Comparison of ENCODE assay signal across 8 cellular contexts in the genomic region with DNA sequence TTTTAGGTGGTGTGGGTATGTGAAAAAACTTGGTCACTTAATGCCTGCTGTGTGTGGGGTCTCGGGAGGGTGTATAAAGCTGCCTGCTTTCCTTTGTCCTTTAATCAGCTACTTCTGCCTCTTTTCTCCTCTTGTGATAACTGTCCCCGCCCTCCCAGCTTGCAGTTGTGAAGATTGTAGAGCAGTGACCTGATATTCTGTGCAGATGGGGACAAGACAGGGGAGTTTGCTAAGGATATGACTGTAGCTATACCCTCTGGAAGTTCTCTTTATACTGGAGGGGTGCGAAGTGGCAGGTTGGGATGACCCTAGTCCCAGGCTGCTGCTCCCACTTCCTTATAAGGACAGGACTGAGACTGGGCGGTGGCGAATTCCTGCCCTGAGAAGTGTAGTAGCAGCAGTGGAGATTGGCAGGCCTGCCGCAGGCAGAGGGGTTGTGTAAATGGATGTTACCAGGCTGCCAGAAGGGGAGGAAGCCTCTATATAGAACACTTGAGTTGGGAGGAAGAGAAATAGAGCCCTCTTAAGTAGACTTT. TPM values are rescaled to one million over a fixed set of nuclear protein-coding genes. Genes with fewer than 3 reads are reported as not detected.
A peak's percentile ranks its signal among the peaks of the same experiment; 100 is the strongest.
DNase-seq lines count a peak whose midpoint lies in the region; ATAC-seq and TF ChIP-seq lines count a peak whose summit lies in the region.

No MANE protein-coding gene starts in this region.

- peaks cover 37% of the 10 kb centered on the region for H3K4me1 ChIP-seq in CD8-positive, alpha-beta memory T cell (ENCODE audit: insufficient read depth, low read length)
- H3K4me1 ChIP-seq in RWPE2 (ENCODE audit: insufficient read depth, poor library complexity, severe bottlenecking), result peaks cover 4% of the 10 kb centered on the region
- H3K4me1 ChIP-seq in spleen, result peaks cover 22 to 71% (median 53%) of the 10 kb centered on the region in 6 donors

- H3K27ac Mint-ChIP-seq in CD8-positive, alpha-beta memory T cell, result peak overlapping the region; percentile 87 to 100 (median 96)

- no peaks in the 10 kb centered on the region for H3K9me3 Mint-ChIP-seq in CD8-positive, alpha-beta memory T cell

- ATAC-seq in RWPE2 (ENCODE audit: low read depth), result peak; percentile 59
- no peak for ATAC-seq in GM21786 (IDR thresholded peaks at IDR 0.05; ENCODE audit: unreplicated experiment)
- ATAC-seq in HG02798 (IDR thresholded peaks at IDR 0.05; ENCODE audit: poor library complexity, unreplicated experiment), result no peak

- peak in 1 of 5 donors; percentile 25 for DNase-seq in CD8-positive, alpha-beta memory T cell
- peak; percentile 70 for DNase-seq in HK-2 (ENCODE audit: unreplicated experiment)
- DNase-seq in RWPE2 (ENCODE audit: low spot score), result peak; percentile 83
- peak; percentile 34 for DNase-seq in kidney glomerular epithelial cell (lab: John Stamatoyannopoulos, UW)
- DNase-seq in spleen, result peak; percentile 86

- whole genome bisulfite sequencing in spleen, 5 donors, result 0 to 3% (median 1%) methylated on average over 6 of the region's 6 CpGs

- peak overlapping the region; percentile 80 for H3K4me3 ChIP-seq in CD8-positive, alpha-beta memory T cell (ENCODE audit: low read length)
- peak overlapping the region; percentile 83 for H3K4me3 ChIP-seq in RWPE2 (ENCODE audit: severe bottlenecking)
- H3K4me3 ChIP-seq in spleen, result peak overlapping the region; percentile 66 to 88 (median 71)

- H3K27ac ChIP-seq in CD8-positive, alpha-beta memory T cell (ENCODE audit: low read depth, low read length), result peak overlapping the region; percentile 94
- H3K27ac ChIP-seq in RWPE2 (ENCODE audit: poor library complexity, severe bottlenecking) (peak overlapping the region; percentile 87), cingulate gyrus (ENCODE audit: low read depth, low read length) (peak overlapping the region; percentile 95), spleen (peak overlapping the region; percentile 87 to 99 (median 95))

- H3K27me3 Mint-ChIP-seq in CD8-positive, alpha-beta memory T cell, result no peaks in the 10 kb centered on the region

- POLR2A ChIA-PET in CD8-positive, alpha-beta memory T cell (lab: Charles Lee), result interaction anchor here (1.1 to 2.8 kb wide), 3 partner anchors 16 to 41 kb away, joined by 3 to 25 read pairs (median 3); partner anchors contain the start of genes ESYT1 and ZC3H10

- peaks cover 0 to 59% (median 10%) of the 10 kb centered on the region in 3 donors for H3K36me3 Mint-ChIP-seq in CD8-positive, alpha-beta memory T cell

- peak in 1 of 3 donors; percentile 49 for TF ChIP-seq POLR2A in spleen (IDR thresholded peaks at IDR 0.05)

- H3K4me1 Mint-ChIP-seq in CD8-positive, alpha-beta memory T cell, result peaks cover 38 to 48% (median 42%) of the 10 kb centered on the region in 3 donors

- H3K9me3 ChIP-seq in CD8-positive, alpha-beta memory T cell (ENCODE audit: low read length), result no peaks in the 10 kb centered on the region
- H3K9me3 ChIP-seq in RWPE2 (ENCODE audit: severe bottlenecking) (no peaks in the 10 kb centered on the region), spleen (no peaks in the 10 kb centered on the region)

- peak overlapping the region; percentile 92 to 100 (median 95) for H3K4me3 Mint-ChIP-seq in CD8-positive, alpha-beta memory T cell

- no peaks in the 10 kb centered on the region for H3K27me3 ChIP-seq in CD8-positive, alpha-beta memory T cell (ENCODE audit: insufficient read depth, low read length, poor library complexity, severe bottlenecking)
- H3K27me3 ChIP-seq in RWPE2 (ENCODE audit: insufficient read depth, poor library complexity, severe bottlenecking), result no peaks in the 10 kb centered on the region
- no peaks in the 10 kb centered on the region for H3K27me3 ChIP-seq in spleen (replicated peaks in 1 of 7)

- no peak for TF ChIP-seq CTCF in RWPE2 (IDR thresholded peaks at IDR 0.05; ENCODE audit: poor library complexity, severe bottlenecking)
- TF ChIP-seq CTCF in spleen (IDR thresholded peaks at IDR 0.05 in 8 of 11, conservative IDR thresholded peaks at IDR 0.05 in 3 of 11), result no peak

- peaks cover 39% of the 10 kb centered on the region for H3K36me3 ChIP-seq in CD8-positive, alpha-beta memory T cell (ENCODE audit: insufficient read depth, low read length)
- peaks cover 55% of the 10 kb centered on the region for H3K36me3 ChIP-seq in RWPE2 (ENCODE audit: low read depth)
- peaks cover 0 to 47% (median 45%) of the 10 kb centered on the region in 6 donors for H3K36me3 ChIP-seq in spleen

- intact Hi-C loops in spleen (cut with DNase I; ENCODE audit: low total_unique reads), result no loop called here

- CTCF ChIA-PET in CD8-positive, alpha-beta memory T cell (lab: Charles Lee), result interaction anchor here (0.8 to 2.2 kb wide), 8 partner anchors 14 to 112 kb away, joined by 3 to 21 read pairs (median 5); partner anchors contain the start of genes ESYT1, SMARCC2 and ZC3H10

RNA-seq across cellular contexts. Expression of gene MYL6, which starts 0.8 kb away (rescaled TPM):
- 1,000 to 10,000 TPM; 1,010 to 1,017 TPM for total RNA-seq in CD8-positive, alpha-beta memory T cell
- 2,423 TPM for polyA plus RNA-seq in CD8-positive, alpha-beta memory T cell
- total RNA-seq in spleen, result 1,000 to 10,000 TPM; 1,063 to 1,656 (median 1,218) TPM
- 1,000 to 10,000 TPM; 1,480 to 3,098 (median 2,131) TPM for polyA plus RNA-seq in spleen

RNA-seq across cellular contexts. Expression of gene MYL6B, which starts 6.6 kb away (rescaled TPM):
- total RNA-seq in CD8-positive, alpha-beta memory T cell, result 10 to 100 TPM; 68.6 to 70.0 TPM
- 6.2 TPM for polyA plus RNA-seq in CD8-positive, alpha-beta memory T cell
- 100 to 1,000 TPM in 1 of 7 donors, 10 to 100 TPM in 6; 17.1 to 101 (median 35.7) TPM for total RNA-seq in spleen
- polyA plus RNA-seq in spleen, result 10 to 100 TPM; 50.1 to 69.1 (median 57.0) TPM

RNA-seq across cellular contexts. Expression of gene SMARCC2, which starts 30.3 kb away (rescaled TPM):
- 100 to 1,000 TPM; 107 to 118 TPM for total RNA-seq in CD8-positive, alpha-beta memory T cell
- polyA plus RNA-seq in CD8-positive, alpha-beta memory T cell, result 92.4 TPM
- total RNA-seq in spleen, result 100 to 1,000 TPM in 4 of 7 donors, 10 to 100 TPM in 3; 73.7 to 121 (median 101) TPM
- polyA plus RNA-seq in spleen, result 10 to 100 TPM in 1 of 3 donors, 1 to 10 TPM in 2; 8.5 to 24.7 (median 9.4) TPM

RNA-seq across cellular contexts. Expression of gene ESYT1, which starts 30.9 kb away (rescaled TPM):
- 100 to 1,000 TPM; 185 to 191 TPM for total RNA-seq in CD8-positive, alpha-beta memory T cell
- polyA plus RNA-seq in CD8-positive, alpha-beta memory T cell, result 374 TPM
- total RNA-seq in spleen, result 100 to 1,000 TPM in 6 of 7 donors, 10 to 100 TPM in 1; 89.0 to 112 (median 107) TPM
- polyA plus RNA-seq in spleen, result 10 to 100 TPM; 20.2 to 39.8 (median 33.2) TPM

RNA-seq across cellular contexts. Expression of gene ZC3H10, which starts 40.9 kb away (rescaled TPM):
- 1 to 10 TPM; 8.1 to 9.0 TPM for total RNA-seq in CD8-positive, alpha-beta memory T cell
- polyA plus RNA-seq in CD8-positive, alpha-beta memory T cell, result 3.2 TPM
- total RNA-seq in spleen, result 10 to 100 TPM in 4 of 7 donors, 1 to 10 TPM in 3; 7.4 to 13.6 (median 10.5) TPM
- 1 to 10 TPM; 1.5 to 4.0 (median 2.5) TPM for polyA plus RNA-seq in spleen
